Comparison of ENCODE assay signal across 24 cellular contexts in the genomic region with DNA sequence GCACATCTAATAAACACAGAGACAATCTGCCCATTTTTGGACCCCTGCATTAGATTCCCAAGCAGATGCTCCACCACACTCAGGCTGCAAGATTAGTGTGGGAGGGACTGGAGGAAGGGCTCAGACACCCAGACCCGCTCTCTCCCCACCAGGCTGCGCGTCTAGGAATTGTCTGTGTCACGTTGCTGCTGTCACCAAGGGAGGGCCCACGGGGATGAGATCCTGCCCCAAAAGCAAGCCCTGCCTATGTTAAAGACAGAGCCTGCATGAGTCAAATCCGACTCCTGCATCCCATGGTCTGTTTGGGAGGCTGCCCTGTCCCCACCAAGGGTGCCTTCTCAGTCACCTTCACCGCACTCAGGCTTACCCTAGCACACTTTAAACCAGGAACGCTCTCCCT.
DNase-seq lines count a peak whose midpoint lies in the region; TF ChIP-seq lines count a peak whose summit lies in the region.
"Had no signal": no experiment of that assay in that cellular context is flagged by ENCODE, and none has a peak within 500 bp of the region (broad histone marks: within the 10 kb centered on the region; RNA-seq: fewer than 3 reads in every experiment).

No MANE protein-coding gene starts in this region.

- H3K9me3 ChIP-seq in HEK293 (ENCODE audit: control insufficient read depth, insufficient read depth, low read depth, low read length) (no peaks in the 10 kb centered on the region), esophagus muscularis mucosa (no peaks in the 10 kb centered on the region)
- H3K9me3 ChIP-seq: BE2C, BLaER1 had no signal

- H3K4me3 ChIP-seq in HEK293 (ENCODE audit: low read depth, low read length) (no peak overlapping the region), esophagus muscularis mucosa (no peak overlapping the region)
- H3K4me3 ChIP-seq: BLaER1, GM12878 had no signal

- H3K4me1 ChIP-seq in HEK293 (ENCODE audit: control insufficient read depth, insufficient read depth, low read length), result peaks cover 6% of the 10 kb centered on the region; the same call in 1 of the 2 replicates
- H3K4me1 ChIP-seq in esophagus muscularis mucosa, result no peaks in the 10 kb centered on the region
- H3K4me1 ChIP-seq: BE2C, BLaER1 had no signal

- DNase-seq in activated effector memory CD4-positive, alpha-beta T cell treated with anti-CD3 and anti-CD28 coated beads, Interleukin-2, amount 50 U/mL, for 16 hours, result peak; percentile 50
- no peak for DNase-seq in activated effector memory CD4-positive, alpha-beta T cell treated with Interleukin-2 at 50 U/mL for 16 hours
- DNase-seq in esophagus muscularis mucosa (ENCODE audit: extremely low spot score) (peak; percentile 89), mesenteric fat pad (ENCODE audit: low spot score) (peak; percentile 71), NCI-H1105 (lab: John Stamatoyannopoulos, UW) (no peak)
- DNase-seq in NK-92 treated with Interleukin-12 subunit alpha and Interleukin-12 subunit beta, amount 100 ng/mL, for 24 hours (lab: John Stamatoyannopoulos, UW), result no peak
- DNase-seq: 8988T; ACHN; BE2C; C1 segment of cervical spinal cord; CD4-positive, alpha-beta memory T cell; CD4-positive, CD25-positive, alpha-beta regulatory T cell; CD8-positive, alpha-beta memory T cell; COR-L47; DMS 273 treated with DMSO at 0.1 percent for 48 hours; DMS153; DMS53; DMS79; DND-41; EL; GDM1 had no signal

- no peaks in the 10 kb centered on the region for H3K36me3 ChIP-seq in HEK293 (ENCODE audit: control insufficient read depth in 2 of 2, insufficient read depth in 1 of 2, low read length in 2 of 2)
- no peaks in the 10 kb centered on the region for H3K36me3 ChIP-seq in esophagus muscularis mucosa
- H3K36me3 ChIP-seq: BE2C, BLaER1 had no signal

- H3K27ac ChIP-seq in HEK293 (ENCODE audit: extremely low read depth, low read depth, low read length) (no peak overlapping the region), esophagus muscularis mucosa (replicated peaks in 1 of 4) (no peak overlapping the region)
- H3K27ac ChIP-seq: BLaER1 had no signal

- no peak for TF ChIP-seq POLR2A in esophagus muscularis mucosa (IDR thresholded peaks at IDR 0.05; ENCODE audit: low read depth)

- 86% methylated on average over 4 of the region's 8 CpGs for WGBS in esophagus muscularis mucosa

- CTCF ChIA-PET in HEK293 (lab: Yijun Ruan, JAX), result interaction anchor here (0.6 to 0.9 kb wide), 2 partner anchors 75 to 109 kb away, joined by 3 read pairs; no protein-coding TSS in a partner anchor

- H3K27me3 ChIP-seq in esophagus muscularis mucosa, result peaks cover 0 to 47% (median 0%) of the 10 kb centered on the region in 4 donors
- H3K27me3 ChIP-seq: BE2C, BLaER1 had no signal

- TF ChIP-seq CTCF in HEK293 (tag by site-specific recombination; IDR thresholded peaks at IDR 0.05) (no peak), esophagus muscularis mucosa (IDR thresholded peaks at IDR 0.05) (no peak)

- no peak for TF ChIP-seq EP300 in esophagus muscularis mucosa (IDR thresholded peaks at IDR 0.05)

- intact Hi-C loops in esophagus muscularis mucosa (cut with DNase I), result no loop called here

- POLR2A ChIA-PET in HEK293 (lab: Yijun Ruan, JAX), result no interaction called here

TF ChIP-seq in HEK293, 187 proteins besides CTCF, POLR2A, EP300 and RAD21:
- TF ChIP-seq EGR2 (tag by site-specific recombination; IDR thresholded peaks at IDR 0.05; ENCODE audit: low read depth), result 0 out of 2 replicates have a peak, but pooled peaks have one; percentile 3
- no peak for TF ChIP-seq YY2 (tag by site-specific recombination; IDR thresholded peaks at IDR 0.05)
- TF ChIP-seq ZNF600 (tag by site-specific recombination; IDR thresholded peaks at IDR 0.05), result 0 out of 2 replicates have a peak, but pooled peaks have one; percentile 37

Comparison
In these comparisons a context has a peak if more than half of its experiments do, and no peak if none do; other contexts are left out.
1. DNase-seq: peak in activated effector memory CD4-positive, alpha-beta T cell treated with anti-CD3 and anti-CD28 coated beads, Interleukin-2, amount 50 U/mL, for 16 hours (single experiment), esophagus muscularis mucosa (single experiment) and mesenteric fat pad (single experiment); none in activated effector memory CD4-positive, alpha-beta T cell treated with Interleukin-2 at 50 U/mL for 16 hours (single experiment), NCI-H1105 (single experiment) and NK-92 treated with Interleukin-12 subunit alpha and Interleukin-12 subunit beta, amount 100 ng/mL, for 24 hours (single experiment).